21 cellular contexts compared by ENCODE assay signal in the genomic region with DNA sequence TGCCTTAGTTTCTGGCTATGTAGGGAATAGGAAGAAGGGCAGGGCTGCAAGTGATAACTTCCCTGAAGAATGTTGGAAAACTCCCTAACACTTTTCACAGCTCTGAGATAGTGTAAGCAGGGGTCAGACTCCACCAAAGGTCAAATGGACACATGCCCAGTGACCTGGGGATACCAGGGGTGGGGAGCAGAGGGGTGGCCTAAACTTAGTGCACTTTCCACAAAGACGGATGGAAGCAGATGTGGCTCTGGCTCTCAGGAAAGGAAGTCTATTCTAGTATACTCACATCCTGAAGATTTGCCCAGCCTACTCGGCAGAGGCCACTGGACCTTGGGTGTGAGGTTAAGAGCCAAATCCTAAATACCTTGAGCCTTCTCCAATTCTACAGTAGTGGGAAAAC.
DNase-seq lines count a peak whose midpoint lies in the region; ATAC-seq and TF ChIP-seq lines count a peak whose summit lies in the region.
"Had no signal": no experiment of that assay in that cellular context is flagged by ENCODE, and none has a peak within 500 bp of the region (broad histone marks: within the 10 kb centered on the region; RNA-seq: fewer than 3 reads in every experiment).

No MANE protein-coding gene starts in this region.

- no peak for TF ChIP-seq POLR2A in right lobe of liver (IDR thresholded peaks at IDR 0.05)

- H3K36me3 ChIP-seq in right lobe of liver = no peaks in the 10 kb centered on the region
- H3K36me3 ChIP-seq in skeletal muscle satellite cell (ENCODE audit: insufficient read depth, low read length) = no peaks in the 10 kb centered on the region
- no peaks in the 10 kb centered on the region for H3K36me3 ChIP-seq in CD4-positive, alpha-beta memory T cell (ENCODE audit: insufficient read depth, low read length)
- H3K36me3 ChIP-seq: adrenal gland, cardiac muscle cell had no signal

- H3K4me1 Mint-ChIP-seq in CD4-positive, alpha-beta memory T cell = no peaks in the 10 kb centered on the region
- H3K4me1 Mint-ChIP-seq: CD14-positive monocyte had no signal

- no peak overlapping the region for H3K4me3 ChIP-seq in fibroblast of pulmonary artery (replicated peaks; ENCODE audit: low read depth, low read length)
- no peak overlapping the region for H3K4me3 ChIP-seq in right lobe of liver
- H3K4me3 ChIP-seq in skeletal muscle satellite cell (ENCODE audit: low read length) = peak overlapping the region; percentile 52
- H3K4me3 ChIP-seq in CD4-positive, alpha-beta memory T cell (ENCODE audit: low read length in 2 of 2) = no peak overlapping the region
- H3K4me3 ChIP-seq: adrenal gland, cardiac muscle cell had no signal

- peaks cover 2 to 4% of the 10 kb centered on the region in 2 donors for H3K27me3 Mint-ChIP-seq in CD4-positive, alpha-beta memory T cell

- CTCF ChIA-PET in CD4-positive, alpha-beta memory T cell (lab: Charles Lee; ENCODE audit: partially characterized antibody) = no interaction called here

- no peak overlapping the region for H3K9ac ChIP-seq in skeletal muscle satellite cell (ENCODE audit: low read depth, low read length)

- peak; percentile 46 to 70 (median 58) for ATAC-seq in right lobe of liver
- ATAC-seq in HG03175 (IDR thresholded peaks at IDR 0.05; ENCODE audit: unreplicated experiment) = no peak

- peak overlapping the region; percentile 67 for H3K4me2 ChIP-seq in skeletal muscle satellite cell (ENCODE audit: low read length)

- no peaks in the 10 kb centered on the region for H3K36me3 Mint-ChIP-seq in CD4-positive, alpha-beta memory T cell
- H3K36me3 Mint-ChIP-seq: CD14-positive monocyte had no signal

- 63% methylated on average over 1 of the region's 2 CpGs for WGBS in right lobe of liver (ENCODE audit: insufficient coverage, low coverage, low lambda C conversion rate, missing lambda C conversion rate)

- TF ChIP-seq CTCF in fibroblast of pulmonary artery (IDR thresholded peaks at IDR 0.05; ENCODE audit: low read length, missing control alignments) (no peak), right lobe of liver (IDR thresholded peaks at IDR 0.05) (no peak)

- H3K9me3 ChIP-seq in right lobe of liver (no peaks in the 10 kb centered on the region), skeletal muscle satellite cell (replicated peaks; ENCODE audit: low read length) (no peaks in the 10 kb centered on the region)
- H3K9me3 ChIP-seq in CD4-positive, alpha-beta memory T cell (ENCODE audit: control insufficient read depth in 1 of 2, low read length in 2 of 2) = no peaks in the 10 kb centered on the region
- H3K9me3 ChIP-seq: adrenal gland had no signal

- no peak overlapping the region for H3K27ac ChIP-seq in right lobe of liver
- H3K27ac ChIP-seq in CD4-positive, alpha-beta memory T cell (ENCODE audit: low read depth, low read length) = no peak overlapping the region
- H3K27ac ChIP-seq: cardiac muscle cell, epithelial cell of prostate had no signal

- H3K9me3 Mint-ChIP-seq in CD4-positive, alpha-beta memory T cell = peaks cover 0 to 9% (median 2%) of the 10 kb centered on the region in 8 donors
- H3K9me3 Mint-ChIP-seq: HFFc6; T-helper 1 cell treated with Interleukin-12 subunit alpha and Interleukin-12 subunit beta and Interleukin-4 antibody, amounts not matched to agents 30 μg/mL and 1 μg/mL, for 36 hours had no signal

- POLR2A ChIA-PET in CD4-positive, alpha-beta memory T cell (lab: Charles Lee; ENCODE audit: partially characterized antibody) = no interaction called here

- intact Hi-C loops in right lobe of liver (cut with DNase I) = no loop called here
- intact Hi-C loops in CD4-positive, alpha-beta memory T cell (cut with micrococcal nuclease) = no loop called here

- DNase-seq in NCI-H226 (peak; percentile 35), fibroblast of pulmonary artery (ENCODE audit: low read depth) (peak; percentile 21), right lobe of liver (no peak), UCSD-AML1 (lab: John Stamatoyannopoulos, UW; ENCODE audit: unreplicated experiment) (no peak), NCI-H446 treated with DMSO at 0.1 percent for 48 hours (lab: John Stamatoyannopoulos, UW) (no peak)
- no peak for DNase-seq in CD4-positive, alpha-beta memory T cell
- DNase-seq: activated CD4-positive, alpha-beta T cell treated with anti-CD3 and anti-CD28 coated beads, Interleukin-2, amount 50 U/mL, for 1 hour; activated CD8-positive, alpha-beta memory T cell treated with anti-CD3 and anti-CD28 coated beads, Interleukin-2, amount 50 U/mL, for 4 hours; HFFc6; NCI-H1417 treated with DMSO at 0.1 percent for 48 hours; NCI-H82; nucleus accumbens; OCI-M1; SIG-M5 had no signal

- H3K27me3 ChIP-seq in right lobe of liver (no peaks in the 10 kb centered on the region), skeletal muscle satellite cell (ENCODE audit: control insufficient read depth, insufficient read depth, low read length) (no peaks in the 10 kb centered on the region)
- no peaks in the 10 kb centered on the region for H3K27me3 ChIP-seq in CD4-positive, alpha-beta memory T cell (ENCODE audit: insufficient read depth, low read length)
- H3K27me3 ChIP-seq: adrenal gland, cardiac muscle cell had no signal

- no peak overlapping the region for H3K27ac Mint-ChIP-seq in CD4-positive, alpha-beta memory T cell
- H3K27ac Mint-ChIP-seq: CD14-positive monocyte; HFFc6; T-helper 1 cell treated with Interleukin-12 subunit alpha and Interleukin-12 subunit beta and Interleukin-4 antibody, amounts not matched to agents 30 μg/mL and 1 μg/mL, for 36 hours had no signal

- H3K4me1 ChIP-seq in right lobe of liver (peaks cover 0 to 5% (median 0%) of the 10 kb centered on the region in 4 donors), skeletal muscle satellite cell (ENCODE audit: control insufficient read depth, insufficient read depth, low read length) (peaks cover 4% of the 10 kb centered on the region)
- no peaks in the 10 kb centered on the region for H3K4me1 ChIP-seq in CD4-positive, alpha-beta memory T cell (ENCODE audit: insufficient read depth, low read length)
- H3K4me1 ChIP-seq: adrenal gland had no signal

- no peak overlapping the region for H3K4me3 Mint-ChIP-seq in CD4-positive, alpha-beta memory T cell
- H3K4me3 Mint-ChIP-seq: CD14-positive monocyte; HFFc6; T-helper 1 cell treated with Interleukin-12 subunit alpha and Interleukin-12 subunit beta and Interleukin-4 antibody, amounts not matched to agents 30 μg/mL and 1 μg/mL, for 36 hours had no signal

Comparison
In these comparisons a context has a peak if more than half of its experiments do, and no peak if none do; other contexts are left out.
1. DNase-seq: peak in NCI-H226 (single experiment) and fibroblast of pulmonary artery (single experiment); none in right lobe of liver (0 of 3), UCSD-AML1 (single experiment), CD4-positive, alpha-beta memory T cell (0 of 5) and NCI-H446 treated with DMSO at 0.1 percent for 48 hours (single experiment).